8 cellular contexts compared by ENCODE assay signal in genomic region chr7:101216860-101217387, GRCh38. TPM values are rescaled to one million over a fixed set of nuclear protein-coding genes. Genes with fewer than 3 reads are reported as not detected.
DNase-seq lines count a peak whose midpoint lies in the region; ATAC-seq and TF ChIP-seq lines count a peak whose summit lies in the region.

No MANE protein-coding gene starts in this region.

- peak overlapping the region; percentile 93 for H3K27ac ChIP-seq in left ventricle myocardium inferior (replicated peaks)

- H3K27me3 Mint-ChIP-seq in T-helper 2 cell treated with Interferon-gamma antibody and Interleukin-4, amounts not matched to agents 5 μg/mL and 100 μg/mL, for 36 hours (ENCODE audit: low read depth) = no peaks in the 10 kb centered on the region
- H3K27me3 Mint-ChIP-seq in activated B cell treated with CpG ODN at 0.5 μM for 24 hours = no peaks in the 10 kb centered on the region

- peak overlapping the region; percentile 84 for H3K27ac Mint-ChIP-seq in T-helper 2 cell treated with Interferon-gamma antibody and Interleukin-4, amounts not matched to agents 5 μg/mL and 100 μg/mL, for 36 hours
- peak overlapping the region; percentile 30 for H3K27ac Mint-ChIP-seq in activated B cell treated with CpG ODN at 0.5 μM for 24 hours

- H3K9me3 Mint-ChIP-seq in T-helper 2 cell treated with Interferon-gamma antibody and Interleukin-4, amounts not matched to agents 5 μg/mL and 100 μg/mL, for 36 hours = no peaks in the 10 kb centered on the region
- H3K9me3 Mint-ChIP-seq in activated B cell treated with CpG ODN at 0.5 μM for 24 hours = no peaks in the 10 kb centered on the region

- peak overlapping the region; percentile 91 for H3K4me3 Mint-ChIP-seq in T-helper 2 cell treated with Interferon-gamma antibody and Interleukin-4, amounts not matched to agents 5 μg/mL and 100 μg/mL, for 36 hours
- peak overlapping the region; percentile 94 for H3K4me3 Mint-ChIP-seq in activated B cell treated with CpG ODN at 0.5 μM for 24 hours

- peaks cover 29% of the 10 kb centered on the region for H3K36me3 Mint-ChIP-seq in T-helper 2 cell treated with Interferon-gamma antibody and Interleukin-4, amounts not matched to agents 5 μg/mL and 100 μg/mL, for 36 hours (ENCODE audit: low read depth)
- H3K36me3 Mint-ChIP-seq in activated B cell treated with CpG ODN at 0.5 μM for 24 hours (ENCODE audit: low read depth) = peaks cover 40% of the 10 kb centered on the region

- ATAC-seq in HG03025 (IDR thresholded peaks at IDR 0.05; ENCODE audit: low FRiP score, unreplicated experiment) (peak; percentile 14), activated B cell treated with CpG ODN at 0.5 μM for 24 hours (ENCODE audit: low read depth) (peak; percentile 11)

- no peaks in the 10 kb centered on the region for H3K27me3 ChIP-seq in left ventricle myocardium inferior (ENCODE audit: low read depth)

- CTCF ChIA-PET in activated B cell treated with CpG ODN at 0.5 μM for 24 hours (lab: Charles Lee) = interaction anchor here (0.7 to 1.9 kb wide), 6 partner anchors 13 to 73 kb away, joined by 3 to 29 read pairs (median 7); partner anchors contain the start of gene FIS1

- peaks cover 39% of the 10 kb centered on the region for H3K36me3 ChIP-seq in left ventricle myocardium inferior

- H3K4me3 ChIP-seq in left ventricle myocardium inferior (peak overlapping the region; percentile 81), skeletal muscle cell (ENCODE audit: low read depth, low read length) (peak overlapping the region; percentile 96)

- no peak for TF ChIP-seq CTCF in activated B cell treated with CpG ODN at 0.5 μM for 24 hours (IDR thresholded peaks at IDR 0.05)
- TF ChIP-seq CTCF in left ventricle myocardium inferior (IDR thresholded peaks at IDR 0.05; ENCODE audit: borderline replicate concordance) = no peak

- DNase-seq in T-helper 2 cell treated with Interferon-gamma antibody and Interleukin-4, amounts not matched to agents 5 μg/mL and 100 μg/mL, for 36 hours (ENCODE audit: low spot score) = no peak
- DNase-seq in T-helper 2 cell = no peak
- no peak for DNase-seq in activated B cell treated with CpG ODN at 0.5 μM for 24 hours
- DNase-seq in left ventricle myocardium inferior = no peak
- DNase-seq in skeletal muscle cell (ENCODE audit: low read depth) = no peak
- no peak for DNase-seq in D341Med (ENCODE audit: low spot score)
- no peak for DNase-seq in NCI-H2029 treated with DMSO at 0.1 percent for 48 hours (lab: John Stamatoyannopoulos, UW)

- peaks cover 21% of the 10 kb centered on the region for H3K4me1 Mint-ChIP-seq in T-helper 2 cell treated with Interferon-gamma antibody and Interleukin-4, amounts not matched to agents 5 μg/mL and 100 μg/mL, for 36 hours (ENCODE audit: low read depth)
- peaks cover 30% of the 10 kb centered on the region for H3K4me1 Mint-ChIP-seq in activated B cell treated with CpG ODN at 0.5 μM for 24 hours

- POLR2A ChIA-PET in activated B cell treated with CpG ODN at 0.5 μM for 24 hours (lab: Charles Lee) = interaction anchor here (0.6 to 3.3 kb wide), 11 partner anchors 8 to 1720 kb away, joined by 3 to 44 read pairs (median 4); partner anchors contain the start of genes CUX1, FIS1, UFSP1 and VGF

- H3K9me3 ChIP-seq in left ventricle myocardium inferior (replicated peaks) = no peaks in the 10 kb centered on the region

- intact Hi-C loops in activated B cell treated with CpG ODN at 0.5 μM for 24 hours (cut with micrococcal nuclease) (loop anchor here (1.0 to 5.0 kb wide), 2 partner anchors 104 to 1145 kb away; partner anchors contain the start of gene IFT22), left ventricle myocardium inferior (cut with micrococcal nuclease) (no loop called here)

- peaks cover 60% of the 10 kb centered on the region for H3K4me1 ChIP-seq in left ventricle myocardium inferior

RNA-seq across cellular contexts. Expression of gene PLOD3, which starts 0.5 kb away (rescaled TPM):
- total RNA-seq in activated B cell treated with CpG ODN at 0.5 μM for 24 hours = 29.8 and 40.0 TPM in 2 replicates
- total RNA-seq in left ventricle myocardium inferior = 38.7 TPM

RNA-seq across cellular contexts. Expression of gene ZNHIT1, which starts 1.0 kb away (rescaled TPM):
- total RNA-seq in activated B cell treated with CpG ODN at 0.5 μM for 24 hours (37.6 and 43.4 TPM in 2 replicates), left ventricle myocardium inferior (56.9 TPM)

RNA-seq across cellular contexts. Expression of gene MOGAT3, which starts 16.1 kb away (rescaled TPM):
- not detected in 2 replicates for total RNA-seq in activated B cell treated with CpG ODN at 0.5 μM for 24 hours
- total RNA-seq in left ventricle myocardium inferior = not detected

RNA-seq across cellular contexts. Expression of gene CLDN15, which starts 20.7 kb away (rescaled TPM):
- 16.6 and 21.0 TPM in 2 replicates for total RNA-seq in activated B cell treated with CpG ODN at 0.5 μM for 24 hours
- 2.2 TPM for total RNA-seq in left ventricle myocardium inferior

RNA-seq across cellular contexts. Expression of gene FIS1, which starts 28.0 kb away (rescaled TPM):
- total RNA-seq in activated B cell treated with CpG ODN at 0.5 μM for 24 hours (113 and 117 TPM in 2 replicates), left ventricle myocardium inferior (322 TPM)
